Comparison of ENCODE assay signal across 20 cellular contexts in the genomic region with DNA sequence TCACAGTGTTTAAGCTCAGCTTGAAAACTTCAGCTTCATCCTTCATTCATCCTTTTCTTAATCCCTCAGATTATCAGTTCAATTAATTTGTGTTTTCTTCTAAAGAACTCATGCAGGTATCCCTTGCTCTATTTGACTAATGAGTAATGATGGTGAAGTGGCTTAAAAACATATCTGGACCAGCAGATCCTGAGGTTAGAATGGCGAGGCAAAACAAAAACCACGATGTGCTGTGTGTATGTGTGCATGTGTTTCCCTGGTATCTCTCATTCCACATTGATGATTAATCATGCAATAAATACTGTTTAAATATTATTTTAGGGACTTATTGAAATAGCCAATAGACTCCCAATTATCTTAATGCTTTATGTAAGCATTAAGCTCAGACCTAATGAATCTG.
DNase-seq lines count a peak whose midpoint lies in the region; ATAC-seq, FAIRE-seq and TF ChIP-seq lines count a peak whose summit lies in the region.
"Had no signal": no experiment of that assay in that cellular context is flagged by ENCODE, and none has a peak within 500 bp of the region (broad histone marks: within the 10 kb centered on the region; RNA-seq: fewer than 3 reads in every experiment).

No MANE protein-coding gene starts in this region.

- ATAC-seq in HG03457 (IDR thresholded peaks at IDR 0.05; ENCODE audit: unreplicated experiment) = no peak
- ATAC-seq: activated CD4-positive, alpha-beta T cell treated with anti-CD3 and anti-CD28 coated beads for 36 hours; activated CD8-positive, alpha-beta memory T cell treated with anti-CD3 and anti-CD28 coated beads, Interleukin-2, amount 10 ng/mL, durations not matched to agents 7 days and 5 days; activated T-helper 17 cell treated with anti-CD3 and anti-CD28 coated beads, Interleukin-2, amount 50 U/mL, for 72 hours had no signal

- H3K36me3 ChIP-seq in bronchial epithelial cell (ENCODE audit: control insufficient read depth, insufficient read depth, low read length) = no peaks in the 10 kb centered on the region
- H3K36me3 ChIP-seq: esophagus squamous epithelium, right atrium auricular region, thoracic aorta had no signal

- H3K4me3 ChIP-seq in AG10803 (ENCODE audit: low read length) = no peak overlapping the region
- H3K4me3 ChIP-seq in bronchial epithelial cell (ENCODE audit: low read depth, low read length) = no peak overlapping the region
- H3K4me3 ChIP-seq: esophagus squamous epithelium, right atrium auricular region, thoracic aorta had no signal

- DNase-seq in AG10803 (ENCODE audit: low read depth) (peak; percentile 60), HCEC 1CT (peak; percentile 44), NCI-H748 treated with DMSO at 0.1 percent for 48 hours (lab: John Stamatoyannopoulos, UW) (peak; percentile 31), bronchial epithelial cell (ENCODE audit: low read depth) (peak; percentile 86), epidermal melanocyte (ENCODE audit: insufficient read length, low spot score) (no peak), GM20000 (ENCODE audit: low spot score) (no peak), GM19239 (ENCODE audit: insufficient read length, low spot score) (no peak)
- DNase-seq: activated CD4-positive, alpha-beta T cell treated with anti-CD3 and anti-CD28 coated beads for 36 hours; activated CD8-positive, alpha-beta memory T cell treated with anti-CD3 and anti-CD28 coated beads, Interleukin-2, amount 10 ng/mL, durations not matched to agents 7 days and 5 days; CD8-positive, alpha-beta memory T cell; central memory CD4-positive, alpha-beta T cell; esophagus squamous epithelium; glutamatergic neuron; NK-92 treated with Interleukin-12 subunit alpha and Interleukin-12 subunit beta, amount 100 ng/mL, for 24 hours; stimulated activated CD4-positive, alpha-beta T cell treated with anti-CD3 and anti-CD28 coated beads, Interleukin-15, amount 100 ng/mL, for 24 hours had no signal

- FAIRE-seq in bronchial epithelial cell (lab: Jason Lieb, UNC) (no peak), GM19239 (lab: Jason Lieb, UNC) (no peak)
- FAIRE-seq: GM18507 had no signal

- H3K27me3 ChIP-seq in bronchial epithelial cell (ENCODE audit: control insufficient read depth, insufficient read depth, low read length) = no peaks in the 10 kb centered on the region
- H3K27me3 ChIP-seq: esophagus squamous epithelium, right atrium auricular region had no signal

- TF ChIP-seq CTCF in AG10803 (conservative IDR thresholded peaks at IDR 0.05; ENCODE audit: low read length) = no peak
- no peak for TF ChIP-seq CTCF in bronchial epithelial cell (IDR thresholded peaks at IDR 0.05; ENCODE audit: insufficient read depth, low read length, severe bottlenecking)
- no peak for TF ChIP-seq CTCF in GM20000 (IDR thresholded peaks at IDR 0.05; ENCODE audit: extremely low read depth, missing control alignments)

Comparison
In these comparisons a context has a peak if more than half of its experiments do, and no peak if none do; other contexts are left out.
1. DNase-seq: peak in AG10803 (single experiment), HCEC 1CT (single experiment), NCI-H748 treated with DMSO at 0.1 percent for 48 hours (single experiment) and bronchial epithelial cell (single experiment); none in epidermal melanocyte (single experiment), GM20000 (single experiment) and GM19239 (single experiment).